10 cellular contexts compared by ENCODE assay signal in genomic region chr18:7812431-7813063, GRCh38.
DNase-seq lines count a peak whose midpoint lies in the region; ATAC-seq, FAIRE-seq and TF ChIP-seq lines count a peak whose summit lies in the region.
"Had no signal": no experiment of that assay in that cellular context is flagged by ENCODE, and none has a peak within 500 bp of the region (broad histone marks: within the 10 kb centered on the region; RNA-seq: fewer than 3 reads in every experiment).

No MANE protein-coding gene starts in this region.

- no peak overlapping the region for H3K9ac ChIP-seq in keratinocyte (ENCODE audit: control insufficient read depth, extremely low read depth, insufficient read depth, low read length)

- in situ Hi-C loops in astrocyte of the spinal cord (cut with HindIII; ENCODE audit: low sequenced_read_pairs): no loop called here

- H2AFZ ChIP-seq in keratinocyte (ENCODE audit: control insufficient read depth, low read length): no peak overlapping the region
- H2AFZ ChIP-seq: hepatocyte had no signal

- no peak overlapping the region for H3K27ac ChIP-seq in keratinocyte (ENCODE audit: control insufficient read depth, insufficient read depth, low read length)
- H3K27ac ChIP-seq: hepatocyte had no signal

- H3K79me2 ChIP-seq in keratinocyte (ENCODE audit: control insufficient read depth, insufficient read depth, low read length): no peaks in the 10 kb centered on the region

- H3K9me3 ChIP-seq in keratinocyte (ENCODE audit: control insufficient read depth, low read depth, low read length): peaks cover 2% of the 10 kb centered on the region

- H3K4me1 Mint-ChIP-seq in type B pancreatic cell (ENCODE audit: unreplicated experiment) (peaks cover 26% of the 10 kb centered on the region), Calu3 (ENCODE audit: low read depth, unreplicated experiment) (peaks cover 14% of the 10 kb centered on the region)

- TF ChIP-seq CTCF in HFF-Myc (IDR thresholded peaks at IDR 0.05; ENCODE audit: low read depth, low read length, missing control alignments) (no peak), astrocyte of the spinal cord (IDR thresholded peaks at IDR 0.05; ENCODE audit: low read depth, low read length) (no peak), keratinocyte (optimal IDR thresholded peaks at IDR 0.05 in 1 of 3, IDR thresholded peaks at IDR 0.05 in 1 of 3, conservative IDR thresholded peaks at IDR 0.05 in 1 of 3; ENCODE audit: extremely low read depth in 1 of 3, insufficient read depth in 2 of 3, low read length in 3 of 3) (no peak), type B pancreatic cell (conservative IDR thresholded peaks at IDR 0.05) (no peak), Calu3 (IDR thresholded peaks at IDR 0.05; ENCODE audit: unreplicated experiment) (no peak)

- no peaks in the 10 kb centered on the region for H3K27me3 ChIP-seq in keratinocyte (ENCODE audit: control insufficient read depth, extremely low read depth, insufficient read depth, low read length)
- H3K27me3 ChIP-seq: hepatocyte had no signal

- FAIRE-seq in keratinocyte (lab: Jason Lieb, UNC): peak; percentile 65

- no peaks in the 10 kb centered on the region for H4K20me1 ChIP-seq in keratinocyte (ENCODE audit: control insufficient read depth, extremely low read depth, insufficient read depth, low read length)

- dilution Hi-C loops in keratinocyte (cut with MboI; ENCODE audit: extremely low pct_ligation_motif_present, low sequenced_read_pairs): no loop called here

- H3K9me1 ChIP-seq in keratinocyte (ENCODE audit: control insufficient read depth, extremely low read depth, insufficient read depth, low read length): no peaks in the 10 kb centered on the region

- H3K27me3 Mint-ChIP-seq in type B pancreatic cell (no peaks in the 10 kb centered on the region), Calu3 (ENCODE audit: unreplicated experiment) (no peaks in the 10 kb centered on the region)

- H3K4me3 Mint-ChIP-seq in type B pancreatic cell (peak overlapping the region; percentile 25), Calu3 (ENCODE audit: low read depth, unreplicated experiment) (no peak overlapping the region)

- H3K4me1 ChIP-seq in keratinocyte (ENCODE audit: control insufficient read depth, extremely low read depth, insufficient read depth, low read length): peaks cover 9% of the 10 kb centered on the region

- H3K36me3 Mint-ChIP-seq in type B pancreatic cell (peaks cover 12% of the 10 kb centered on the region), Calu3 (ENCODE audit: insufficient read depth, unreplicated experiment) (no peaks in the 10 kb centered on the region)

- CTCF ChIA-PET in Calu3 (lab: Charles Lee): interaction anchor here (0.7 kb wide), 3 partner anchors 109 to 701 kb away, joined by 3 to 6 read pairs (median 4); no protein-coding TSS in a partner anchor

- no peaks in the 10 kb centered on the region for H3K36me3 ChIP-seq in keratinocyte (ENCODE audit: control insufficient read depth in 2 of 2, extremely low read depth in 1 of 2, insufficient read depth in 2 of 2, low read length in 2 of 2)

- H3K4me2 ChIP-seq in keratinocyte (ENCODE audit: control insufficient read depth, extremely low read depth, insufficient read depth, low read depth, low read length): no peak overlapping the region
- H3K4me2 ChIP-seq: hepatocyte had no signal

- no peak for ATAC-seq in GM21619 (IDR thresholded peaks at IDR 0.05; ENCODE audit: unreplicated experiment)
- ATAC-seq in HG02678 (IDR thresholded peaks at IDR 0.05; ENCODE audit: unreplicated experiment): no peak

- H3K4me3 ChIP-seq in HFF-Myc (replicated peaks; ENCODE audit: low read depth, low read length) (no peak overlapping the region), astrocyte of the spinal cord (ENCODE audit: low read depth, low read length) (no peak overlapping the region), keratinocyte (ENCODE audit: control insufficient read depth in 2 of 3, extremely low read depth in 1 of 3, insufficient read depth in 2 of 3, low read depth in 1 of 3, low read length in 3 of 3) (no peak overlapping the region)
- H3K4me3 ChIP-seq: hepatocyte had no signal

- intact Hi-C loops in Calu3 (cut with micrococcal nuclease; ENCODE audit: unreplicated experiment): no loop called here

- BruUV-seq in Calu3 (replicated peaks; lab: Mats Ljungman, UMichigan): no TSS peak

- DNase-seq in HFF-Myc (ENCODE audit: extremely low read depth, low read depth) (peak; percentile 25), astrocyte of the spinal cord (ENCODE audit: low read depth, low spot score) (peak; percentile 86), keratinocyte (ENCODE audit: low read depth, low spot score) (no peak), type B pancreatic cell (ENCODE audit: extremely low spot score, unreplicated experiment) (no peak), Calu3 (no peak)
- DNase-seq: anterior cingulate cortex, NCI-H510A treated with DMSO at 0.1 percent for 48 hours had no signal

- H3K9me3 Mint-ChIP-seq in type B pancreatic cell (peaks cover 21% of the 10 kb centered on the region), Calu3 (ENCODE audit: low read depth, unreplicated experiment) (peaks cover 11% of the 10 kb centered on the region)

- H3K27ac Mint-ChIP-seq in type B pancreatic cell: peak overlapping the region; percentile 73
- H3K27ac Mint-ChIP-seq in Calu3 (ENCODE audit: unreplicated experiment): no peak overlapping the region

Comparison
In these comparisons a context has a peak if more than half of its experiments do, and no peak if none do; other contexts are left out.
1. DNase-seq: peak in HFF-Myc (single experiment) and astrocyte of the spinal cord (single experiment); none in keratinocyte (single experiment), type B pancreatic cell (single experiment) and Calu3 (single experiment).